ENCODE assay signal across 25 cellular contexts in genomic region chr4:120327276-120327675, GRCh38.
DNase-seq lines count a peak whose midpoint lies in the region; ATAC-seq and TF ChIP-seq lines count a peak whose summit lies in the region.
"Had no signal": no experiment of that assay in that cellular context is flagged by ENCODE, and none has a peak within 500 bp of the region (broad histone marks: within the 10 kb centered on the region; RNA-seq: fewer than 3 reads in every experiment).

No MANE protein-coding gene starts in this region.

- POLR2A ChIA-PET in WTC11 (lab: Charles Lee): interaction anchor here (0.7 kb wide), 1 partner anchor 10 kb away, joined by 3 read pairs; no protein-coding TSS in a partner anchor

- no peak for TF ChIP-seq CTCF in GM23338 (conservative IDR thresholded peaks at IDR 0.05; ENCODE audit: low read depth in 2 of 2)
- TF ChIP-seq CTCF in WTC11 (IDR thresholded peaks at IDR 0.05): no peak
- TF ChIP-seq CTCF in neural progenitor cell (IDR thresholded peaks at IDR 0.05): no peak

- H3K79me2 ChIP-seq in GM23338 (replicated peaks; ENCODE audit: insufficient read depth) (no peaks in the 10 kb centered on the region), neural progenitor cell (ENCODE audit: low read depth) (no peaks in the 10 kb centered on the region)

- H3K9me2 ChIP-seq in GM23338 (ENCODE audit: insufficient read depth): peaks cover 3% of the 10 kb centered on the region; the same call in 1 of the 2 replicates

- H4K20me1 ChIP-seq in GM23338 (replicated peaks; ENCODE audit: insufficient read depth) (no peaks in the 10 kb centered on the region), neural progenitor cell (ENCODE audit: low read depth) (no peaks in the 10 kb centered on the region)

- H3K9me3 ChIP-seq in iPS DF 6.9 (ENCODE audit: control insufficient read depth, insufficient read depth, low read length) (no peaks in the 10 kb centered on the region), neural progenitor cell (ENCODE audit: low read depth) (no peaks in the 10 kb centered on the region)
- H3K9me3 ChIP-seq: BE2C had no signal

- H3K9ac ChIP-seq in neural progenitor cell: no peak overlapping the region
- H3K9ac ChIP-seq: KMS-11 had no signal

- no peak overlapping the region for H3K4me3 Mint-ChIP-seq in GM23338
- H3K4me3 Mint-ChIP-seq in WTC11: no peak overlapping the region
- no peak overlapping the region for H3K4me3 Mint-ChIP-seq in neural progenitor cell
- H3K4me3 Mint-ChIP-seq in stimulated activated effector memory CD8-positive, alpha-beta T cell treated with anti-CD3 and anti-CD28 coated beads, Interleukin-12 subunit alpha, Interleukin-12 subunit beta, amount 100 ng/mL, for 72 hours: no peak overlapping the region
- H3K4me3 Mint-ChIP-seq: CD14-positive monocyte, IgD-negative memory B cell had no signal

- H3K9me3 Mint-ChIP-seq in GM23338: no peaks in the 10 kb centered on the region
- H3K9me3 Mint-ChIP-seq in WTC11: no peaks in the 10 kb centered on the region
- H3K9me3 Mint-ChIP-seq in neural progenitor cell: no peaks in the 10 kb centered on the region
- H3K9me3 Mint-ChIP-seq in stimulated activated effector memory CD8-positive, alpha-beta T cell treated with anti-CD3 and anti-CD28 coated beads, Interleukin-12 subunit alpha, Interleukin-12 subunit beta, amount 100 ng/mL, for 72 hours: peaks cover 6% of the 10 kb centered on the region

- H3K27ac Mint-ChIP-seq in GM23338: no peak overlapping the region
- no peak overlapping the region; the same call in 1 of the 2 replicates for H3K27ac Mint-ChIP-seq in WTC11
- H3K27ac Mint-ChIP-seq in neural progenitor cell: no peak overlapping the region
- H3K27ac Mint-ChIP-seq in stimulated activated effector memory CD8-positive, alpha-beta T cell treated with anti-CD3 and anti-CD28 coated beads, Interleukin-12 subunit alpha, Interleukin-12 subunit beta, amount 100 ng/mL, for 72 hours: no peak overlapping the region
- H3K27ac Mint-ChIP-seq: CD14-positive monocyte, IgD-negative memory B cell had no signal

- H3K27me3 Mint-ChIP-seq in GM23338 (ENCODE audit: insufficient read depth, low read depth, poor library complexity) (no peaks in the 10 kb centered on the region), WTC11 (ENCODE audit: low read depth) (no peaks in the 10 kb centered on the region), neural progenitor cell (ENCODE audit: insufficient read depth, low read depth) (no peaks in the 10 kb centered on the region)
- H3K27me3 Mint-ChIP-seq: IgD-negative memory B cell had no signal

- H3F3A ChIP-seq in GM23338 (replicated peaks; ENCODE audit: low read depth): no peaks in the 10 kb centered on the region
- H3F3A ChIP-seq in neural progenitor cell (ENCODE audit: low read depth): no peaks in the 10 kb centered on the region

- H3K4me1 ChIP-seq in GM23338 (ENCODE audit: insufficient read depth) (no peaks in the 10 kb centered on the region), iPS DF 6.9 (ENCODE audit: control insufficient read depth, insufficient read depth, low read length) (no peaks in the 10 kb centered on the region), neural progenitor cell (peaks cover 8% of the 10 kb centered on the region)
- H3K4me1 ChIP-seq: BE2C had no signal

- H3K27ac ChIP-seq in GM23338 (ENCODE audit: low read depth) (no peak overlapping the region), iPS DF 6.9 (ENCODE audit: low read length) (no peak overlapping the region), neural progenitor cell (no peak overlapping the region)
- H3K27ac ChIP-seq: KMS-11 had no signal

- peaks cover 5% of the 10 kb centered on the region for H3K4me1 Mint-ChIP-seq in GM23338
- H3K4me1 Mint-ChIP-seq in WTC11: peaks cover 11% of the 10 kb centered on the region
- H3K4me1 Mint-ChIP-seq in neural progenitor cell: peaks cover 6% of the 10 kb centered on the region
- no peaks in the 10 kb centered on the region for H3K4me1 Mint-ChIP-seq in stimulated activated effector memory CD8-positive, alpha-beta T cell treated with anti-CD3 and anti-CD28 coated beads, Interleukin-12 subunit alpha, Interleukin-12 subunit beta, amount 100 ng/mL, for 72 hours
- H3K4me1 Mint-ChIP-seq: CD14-positive monocyte, IgD-negative memory B cell had no signal

- H2AFZ ChIP-seq in GM23338 (no peak overlapping the region), neural progenitor cell (replicated peaks) (no peak overlapping the region)

- H3K27me3 ChIP-seq in GM23338 (ENCODE audit: insufficient read depth) (no peaks in the 10 kb centered on the region), iPS DF 6.9 (ENCODE audit: control insufficient read depth, insufficient read depth, low read length) (no peaks in the 10 kb centered on the region), neural progenitor cell (no peaks in the 10 kb centered on the region)
- H3K27me3 ChIP-seq: BE2C had no signal

- no peak overlapping the region for H3K4me2 ChIP-seq in GM23338
- H3K4me2 ChIP-seq in neural progenitor cell: no peak overlapping the region
- H3K4me2 ChIP-seq: KMS-11 had no signal

- H3K36me3 ChIP-seq in GM23338 (ENCODE audit: insufficient read depth) (no peaks in the 10 kb centered on the region), iPS DF 6.9 (ENCODE audit: control insufficient read depth, insufficient read depth, low read length) (no peaks in the 10 kb centered on the region), neural progenitor cell (no peaks in the 10 kb centered on the region)
- H3K36me3 ChIP-seq: BE2C had no signal

- CTCF ChIA-PET in WTC11 (lab: Charles Lee): no interaction called here

- DNase-seq in GM23338 (ENCODE audit: low spot score) (peak; percentile 70), WTC11 (ENCODE audit: low spot score) (no peak), iPS DF 6.9 (ENCODE audit: low read depth, low spot score) (peak; percentile 9), neural progenitor cell (ENCODE audit: low spot score) (peak; percentile 45), SKM-1 (lab: John Stamatoyannopoulos, UW; ENCODE audit: unreplicated experiment) (no peak), hypothalamus (lab: John Stamatoyannopoulos, UW) (no peak)
- no peak for DNase-seq in stimulated activated effector memory CD8-positive, alpha-beta T cell treated with anti-CD3 and anti-CD28 coated beads, Interleukin-12 subunit alpha, Interleukin-12 subunit beta, amount 100 ng/mL, for 72 hours (ENCODE audit: low spot score in 2 of 2)
- DNase-seq: 8988T, ACHN, BE2C, Calu3, DMS153, DND-41, HCEC 1CT, NCI-H1048, NCI-H1417, NCI-H1694, NCI-H2029 treated with DMSO at 0.1 percent for 48 hours, NCI-H446 treated with DMSO at 0.1 percent for 48 hours, NCI-H526, SHP77 treated with DMSO at 0.1 percent for 48 hours had no signal

- peak; percentile 95 for ATAC-seq in GM23338
- ATAC-seq in WTC11: peak; percentile 98
- no peak for ATAC-seq in stimulated activated effector memory CD8-positive, alpha-beta T cell treated with anti-CD3 and anti-CD28 coated beads, Interleukin-12 subunit alpha, Interleukin-12 subunit beta, amount 100 ng/mL, for 72 hours
- ATAC-seq in GM21576 (IDR thresholded peaks at IDR 0.05; ENCODE audit: unreplicated experiment): no peak

- H3K4me3 ChIP-seq in GM23338 (no peak overlapping the region), iPS DF 6.9 (ENCODE audit: low read length) (no peak overlapping the region), neural progenitor cell (no peak overlapping the region)

- H3K36me3 Mint-ChIP-seq in GM23338 (ENCODE audit: low read depth) (no peaks in the 10 kb centered on the region), WTC11 (no peaks in the 10 kb centered on the region), neural progenitor cell (no peaks in the 10 kb centered on the region)
- no peaks in the 10 kb centered on the region for H3K36me3 Mint-ChIP-seq in stimulated activated effector memory CD8-positive, alpha-beta T cell treated with anti-CD3 and anti-CD28 coated beads, Interleukin-12 subunit alpha, Interleukin-12 subunit beta, amount 100 ng/mL, for 72 hours
- H3K36me3 Mint-ChIP-seq: CD14-positive monocyte, IgD-negative memory B cell had no signal

TF ChIP-seq in WTC11, 78 proteins besides CTCF, POLR2A, EP300 and RAD21:
- no peak for TF ChIP-seq ZNF121 (CRISPR knock-in tag; IDR thresholded peaks at IDR 0.05)
- peak; percentile 64; the same call in 1 of the 2 replicates for TF ChIP-seq TEAD1 (CRISPR knock-in tag; IDR thresholded peaks at IDR 0.05)
TF ChIP-seq in WTC11: peak in this region for 1.

Comparison
In these comparisons a context has a peak if more than half of its experiments do, and no peak if none do; other contexts are left out.
1. ATAC-seq: peak in GM23338 (single experiment) and WTC11 (single experiment); none in stimulated activated effector memory CD8-positive, alpha-beta T cell treated with anti-CD3 and anti-CD28 coated beads, Interleukin-12 subunit alpha, Interleukin-12 subunit beta, amount 100 ng/mL, for 72 hours (single experiment) and GM21576 (single experiment).
2. DNase-seq: peak in GM23338 (single experiment), iPS DF 6.9 (single experiment) and neural progenitor cell (single experiment); none in WTC11 (single experiment), SKM-1 (single experiment), stimulated activated effector memory CD8-positive, alpha-beta T cell treated with anti-CD3 and anti-CD28 coated beads, Interleukin-12 subunit alpha, Interleukin-12 subunit beta, amount 100 ng/mL, for 72 hours (0 of 2) and hypothalamus (0 of 51).